ENCODE assay signal across 19 cellular contexts in genomic region chr2:45834372-45834771, GRCh38.
DNase-seq lines count a peak whose midpoint lies in the region; ATAC-seq, FAIRE-seq and TF ChIP-seq lines count a peak whose summit lies in the region.
"Had no signal": no experiment of that assay in that cellular context is flagged by ENCODE, and none has a peak within 500 bp of the region (broad histone marks: within the 10 kb centered on the region; RNA-seq: fewer than 3 reads in every experiment).

No MANE protein-coding gene starts in this region.

- H3K4me2 ChIP-seq in OCI-LY1 (ENCODE audit: low read length), result peak overlapping the region; percentile 35
- H3K4me2 ChIP-seq in K562 (ENCODE audit: insufficient read depth, low read length), result no peak overlapping the region

- H3K36me3 ChIP-seq in OCI-LY1 (ENCODE audit: insufficient read depth, low read length) (no peaks in the 10 kb centered on the region; the same call in 1 of the 2 replicates), K562 (ENCODE audit: control insufficient read depth, insufficient read depth, low read length) (no peaks in the 10 kb centered on the region), sigmoid colon (no peaks in the 10 kb centered on the region)
- H3K36me3 ChIP-seq: MG63, SJSA1 had no signal

- POLR2A ChIA-PET in K562 (lab: Yijun Ruan, JAX), result interaction anchor here (0.8 kb wide), 1 partner anchor 26 kb away, joined by 3 read pairs; no protein-coding TSS in a partner anchor

- H3K79me2 ChIP-seq in OCI-LY1 (ENCODE audit: insufficient read depth, low read length), result no peaks in the 10 kb centered on the region
- no peaks in the 10 kb centered on the region for H3K79me2 ChIP-seq in K562 (ENCODE audit: control insufficient read depth, insufficient read depth, low read length)

- H3K9me3 ChIP-seq in OCI-LY1 (ENCODE audit: low read length) (peaks cover 11% of the 10 kb centered on the region), K562 (replicated peaks; ENCODE audit: control insufficient read depth, insufficient read depth, low read depth, low read length) (0 out of 2 replicates have a peak, but pooled peaks cover 2% of the 10 kb centered on the region), sigmoid colon (peaks cover 2 to 7% (median 3%) of the 10 kb centered on the region in 4 donors)
- H3K9me3 ChIP-seq: SJSA1 had no signal

- H3K4me1 ChIP-seq in OCI-LY1 (ENCODE audit: insufficient read depth, low read length, severe bottlenecking) (peaks cover 66% of the 10 kb centered on the region), K562 (replicated peaks in 1 of 2; ENCODE audit: control insufficient read depth in 2 of 2, insufficient read depth in 2 of 2, low read length in 2 of 2) (peaks cover 0 to 10% of the 10 kb centered on the region in 2 experiments; a peak in 2 of 5 replicates), sigmoid colon (peaks cover 0 to 21% (median 10%) of the 10 kb centered on the region in 4 donors)
- H3K4me1 ChIP-seq: SJSA1 had no signal

- H3K27ac ChIP-seq in OCI-LY1 (ENCODE audit: low read depth, low read length, poor library complexity, severe bottlenecking) (peak overlapping the region; percentile 89), K562 (ENCODE audit: extremely low read depth, low read depth, low read length) (peak overlapping the region; percentile 10; the same call in 1 of the 3 replicates), sigmoid colon (no peak overlapping the region)
- H3K27ac ChIP-seq: SJSA1 had no signal

- no peaks in the 10 kb centered on the region for H3K27me3 ChIP-seq in OCI-LY1 (ENCODE audit: insufficient read depth, low read length)
- peaks cover 4 to 25% of the 10 kb centered on the region in 2 experiments; a peak in 4 of 5 replicates for H3K27me3 ChIP-seq in K562 (ENCODE audit: control insufficient read depth in 2 of 2, insufficient read depth in 2 of 2, low read length in 2 of 2)
- H3K27me3 ChIP-seq in sigmoid colon, result no peaks in the 10 kb centered on the region
- H3K27me3 ChIP-seq: MG63, SJSA1 had no signal

- DNase-seq in GM12892 (ENCODE audit: insufficient read length), result no peak
- DNase-seq in K562 (ENCODE audit: extremely low read depth in 1 of 4, low spot score in 3 of 4), result no peak
- no peak for DNase-seq in NCI-H2081 treated with DMSO at 0.1 percent for 48 hours (lab: John Stamatoyannopoulos, UW)
- DNase-seq in medulla oblongata (ENCODE audit: extremely low spot score), result no peak
- no peak for DNase-seq in sigmoid colon
- DNase-seq: DMS79 treated with DMSO at 0.1 percent for 48 hours, MG63, NCI-H1105, NCI-H1694, NCI-H2227 treated with DMSO at 0.1 percent for 48 hours, NCI-H524, T-helper 17 cell had no signal

- no peak for TF ChIP-seq CTCF in OCI-LY1 (IDR thresholded peaks at IDR 0.05; ENCODE audit: low read length)
- no peak for TF ChIP-seq CTCF in K562 (IDR thresholded peaks at IDR 0.05 in 2 of 3, conservative IDR thresholded peaks at IDR 0.05 in 1 of 3; ENCODE audit: insufficient read depth in 2 of 3, low read depth in 1 of 3, low read length in 3 of 3)
- no peak for TF ChIP-seq CTCF in sigmoid colon (IDR thresholded peaks at IDR 0.05)

- H3K4me3 ChIP-seq in OCI-LY1 (ENCODE audit: low read depth, low read length, poor library complexity, severe bottlenecking) (peak overlapping the region; percentile 14), K562 (no peak overlapping the region), sigmoid colon (no peak overlapping the region)
- H3K4me3 ChIP-seq: MG63, SJSA1 had no signal

- ATAC-seq in K562 (no peak), HG03432 (IDR thresholded peaks at IDR 0.05; ENCODE audit: unreplicated experiment) (no peak)
- ATAC-seq: HepG2, Panc1 had no signal

- no TSS peak for BruUV-seq in K562 (replicated peaks; lab: Mats Ljungman, UMichigan)

- H3K9ac ChIP-seq in OCI-LY1 (ENCODE audit: low read length) (peak overlapping the region; percentile 35), K562 (ENCODE audit: insufficient read depth in 1 of 2, low read depth in 2 of 2, low read length in 2 of 2) (no peak overlapping the region)

- no peak for TF ChIP-seq RAD21 in K562 (CRISPR knock-in tag; conservative IDR thresholded peaks at IDR 0.05 in 1 of 2, IDR thresholded peaks at IDR 0.05 in 1 of 2)

- in situ Hi-C loops in K562 (cut with MboI), result no loop called here

- H3K9me1 ChIP-seq in K562 (ENCODE audit: control insufficient read depth, insufficient read depth, low read length), result no peaks in the 10 kb centered on the region

- no peaks in the 10 kb centered on the region for H4K20me1 ChIP-seq in OCI-LY1 (ENCODE audit: insufficient read depth, low read length)
- H4K20me1 ChIP-seq in K562 (replicated peaks; ENCODE audit: control insufficient read depth, insufficient read depth, low read length), result no peaks in the 10 kb centered on the region

- TF ChIP-seq POLR2A in GM12892 (IDR thresholded peaks at IDR 0.05; ENCODE audit: low read depth, low read length) (no peak), K562 (conservative IDR thresholded peaks at IDR 0.05) (no peak), sigmoid colon (IDR thresholded peaks at IDR 0.05) (no peak)

- CTCF ChIA-PET in K562 (lab: Yijun Ruan, JAX; ENCODE audit: low intra/inter-chr PET ratio), result interaction anchor here (0.7 kb wide), 1 partner anchor 106 kb away, joined by 5 read pairs; no protein-coding TSS in a partner anchor

- FAIRE-seq in GM12892 (lab: Jason Lieb, UNC) (peak; percentile 94), K562 (lab: Jason Lieb, UNC) (no peak)
- FAIRE-seq: G401.6, H1, HepG2 had no signal

- H3K9me2 ChIP-seq in OCI-LY1 (ENCODE audit: low read depth, low read length), result no peaks in the 10 kb centered on the region

- H2AFZ ChIP-seq in OCI-LY1 (ENCODE audit: low read length) (no peak overlapping the region), K562 (ENCODE audit: low read depth, low read length) (peak overlapping the region; percentile 19; the same call in 1 of the 2 replicates)

- WGBS in K562 (ENCODE audit: insufficient coverage, low coverage, missing lambda C conversion rate), result 18% methylated on average over 6 of the region's 6 CpGs
- WGBS in sigmoid colon, 2 donors, result 94% methylated on average over 6 of the region's 6 CpGs

- intact Hi-C loops in K562 (cut with micrococcal nuclease), result loop anchor here (10.0 kb wide), 1 partner anchor 190 kb away; no protein-coding TSS in a partner anchor
- intact Hi-C loops in sigmoid colon (cut with DNase I), result no loop called here

- TF ChIP-seq EP300 in K562 (IDR thresholded peaks at IDR 0.05; ENCODE audit: low read length) (no peak), sigmoid colon (IDR thresholded peaks at IDR 0.05) (no peak)

- no peaks in the 10 kb centered on the region for H3F3A ChIP-seq in OCI-LY1 (ENCODE audit: insufficient read depth, low read length)

TF ChIP-seq in K562, 482 proteins besides CTCF, POLR2A, EP300 and RAD21:
- TF ChIP-seq CEBPZ (IDR thresholded peaks at IDR 0.05; ENCODE audit: borderline replicate concordance, low read depth, low read length) (no peak), ZBTB43 (CRISPR knock-in tag; IDR thresholded peaks at IDR 0.05) (no peak), ZNF695 (CRISPR knock-in tag; IDR thresholded peaks at IDR 0.05) (no peak), ZNF184 (CRISPR knock-in tag; IDR thresholded peaks at IDR 0.05) (no peak), FOSL1 (tag; conservative IDR thresholded peaks at IDR 0.05) (0 out of 2 replicates have a peak, but pooled peaks have one; percentile 20), HLTF (IDR thresholded peaks at IDR 0.05) (no peak)
TF ChIP-seq in K562: peak in this region for 1.

Comparison
In these comparisons a context has a peak if more than half of its experiments do, and no peak if none do; other contexts are left out.
1. H3K27ac ChIP-seq: peak in OCI-LY1 (single experiment) and K562 (single experiment); none in sigmoid colon (0 of 4).